8 cellular contexts compared by ENCODE assay signal in genomic region chr19:42323852-42324654, GRCh38. TPM values are rescaled to one million over a fixed set of nuclear protein-coding genes. Genes with fewer than 3 reads are reported as not detected.
A peak's percentile ranks its signal among the peaks of the same experiment; 100 is the strongest.
DNase-seq lines count a peak whose midpoint lies in the region; TF ChIP-seq lines count a peak whose summit lies in the region.
"Had no signal": no experiment of that assay in that cellular context is flagged by ENCODE, and none has a peak within 500 bp of the region (broad histone marks: within the 10 kb centered on the region; RNA-seq: fewer than 3 reads in every experiment).

No MANE protein-coding gene starts in this region.

- H3K9ac ChIP-seq in SU-DHL-6 (ENCODE audit: low read length), result peak overlapping the region; percentile 63

- no peaks in the 10 kb centered on the region for H3K9me2 ChIP-seq in SU-DHL-6 (replicated peaks; ENCODE audit: insufficient read depth, low read length)

- peak; percentile 59 for DNase-seq in GM13977 (ENCODE audit: low spot score)
- DNase-seq in esophagus muscularis mucosa (ENCODE audit: extremely low spot score), result no peak
- no peak for DNase-seq in GM13976 (ENCODE audit: low spot score)
- DNase-seq in SKM-1 treated with dmso at 0.1 percent for 144 hours (lab: John Stamatoyannopoulos, UW; ENCODE audit: unreplicated experiment), result no peak
- DNase-seq in NCI-H1105 (lab: John Stamatoyannopoulos, UW), result no peak

- TF ChIP-seq CTCF in GM13977 (IDR thresholded peaks at IDR 0.05; ENCODE audit: extremely low read depth, insufficient read depth, missing control alignments) (peak; percentile 21), SU-DHL-6 (IDR thresholded peaks at IDR 0.05; ENCODE audit: insufficient read depth, low read length, poor library complexity, severe bottlenecking) (no peak), esophagus muscularis mucosa (IDR thresholded peaks at IDR 0.05) (no peak), GM13976 (IDR thresholded peaks at IDR 0.05; ENCODE audit: borderline replicate concordance, control extremely low read depth, extremely low read depth, insufficient read depth, missing control alignments) (no peak)

- no peaks in the 10 kb centered on the region for H3K79me2 ChIP-seq in SU-DHL-6 (ENCODE audit: insufficient read depth, low read length)

- WGBS in esophagus muscularis mucosa, result 23% methylated on average over 6 of the region's 92 CpGs

- H4K20me1 ChIP-seq in SU-DHL-6 (ENCODE audit: low read depth, low read length), result no peaks in the 10 kb centered on the region

- TF ChIP-seq POLR2A in esophagus muscularis mucosa (IDR thresholded peaks at IDR 0.05; ENCODE audit: low read depth), result no peak

- in situ Hi-C loops in GM13977 (cut with MboI; ENCODE audit: low pct_unique_long_range_greater_than_20kb, low sequenced_read_pairs, unreplicated experiment), result no loop called here
- in situ Hi-C loops in GM13976 (cut with MboI; ENCODE audit: low sequenced_read_pairs, unreplicated experiment), result no loop called here

- H3K4me1 ChIP-seq in esophagus muscularis mucosa, result peaks cover 31 to 44% (median 43%) of the 10 kb centered on the region in 4 donors

- intact Hi-C loops in esophagus muscularis mucosa (cut with DNase I), result loop anchor here (10.0 kb wide), 1 partner anchor 189 kb away; the partner anchor contains the start of gene POU2F2

- no peaks in the 10 kb centered on the region for H3F3A ChIP-seq in SU-DHL-6 (ENCODE audit: insufficient read depth)

- H3K4me3 ChIP-seq in SU-DHL-6 (ENCODE audit: insufficient read depth, low read length, poor library complexity, severe bottlenecking), result no peak overlapping the region
- peak overlapping the region; percentile 89 to 97 (median 92) for H3K4me3 ChIP-seq in esophagus muscularis mucosa
- H3K4me3 ChIP-seq in skin epidermis, result peak overlapping the region; percentile 6 to 94 (median 81)

- H3K36me3 ChIP-seq in SU-DHL-6 (ENCODE audit: low read length) (no peaks in the 10 kb centered on the region), esophagus muscularis mucosa (no peaks in the 10 kb centered on the region)

- H3K4me2 ChIP-seq in SU-DHL-6 (ENCODE audit: low read depth, low read length, poor library complexity, severe bottlenecking), result peak overlapping the region; percentile 89

- H3K27ac ChIP-seq in SU-DHL-6 (ENCODE audit: low read depth, low read length), result no peak overlapping the region
- H3K27ac ChIP-seq in esophagus muscularis mucosa (replicated peaks in 1 of 4), result no peak overlapping the region
- H3K27ac ChIP-seq in skin epidermis, result no peak overlapping the region

- no peak for TF ChIP-seq EP300 in esophagus muscularis mucosa (IDR thresholded peaks at IDR 0.05)

- H3K9me3 ChIP-seq in SU-DHL-6 (ENCODE audit: insufficient read depth, low read length), result no peaks in the 10 kb centered on the region
- H3K9me3 ChIP-seq in esophagus muscularis mucosa, result no peaks in the 10 kb centered on the region

- H3K27me3 ChIP-seq in SU-DHL-6 (ENCODE audit: low read length) (no peaks in the 10 kb centered on the region), esophagus muscularis mucosa (peaks cover 9 to 33% (median 19%) of the 10 kb centered on the region in 4 donors)

- H2AFZ ChIP-seq in SU-DHL-6 (ENCODE audit: low read depth, low read length, severe bottlenecking), result peak overlapping the region; percentile 100

RNA-seq across cellular contexts. Expression of gene MEGF8, which starts 1.4 kb away (rescaled TPM):
- total RNA-seq in esophagus muscularis mucosa, result 10 to 100 TPM; 18.2 to 46.2 (median 25.5) TPM

RNA-seq across cellular contexts. Expression of gene TMEM145, which starts 10.9 kb away (rescaled TPM):
- not detected for total RNA-seq in esophagus muscularis mucosa
- total RNA-seq: sciatic nerve had no signal

RNA-seq across cellular contexts. Expression of gene PAFAH1B3, which starts 21.6 kb away (rescaled TPM):
- 1 to 10 TPM in 3 of 4 donors, under 1 TPM in 1; 0.83 to 8.6 (median 7.2) TPM for total RNA-seq in esophagus muscularis mucosa

RNA-seq across cellular contexts. Expression of gene PRR19, which starts 22.1 kb away (rescaled TPM):
- total RNA-seq in esophagus muscularis mucosa, result under 1 TPM in 2 of 4 donors, not detected in 2; 0.17 to 0.50 TPM

RNA-seq across cellular contexts. Expression of gene CIC, which starts 55.0 kb away (rescaled TPM):
- 10 to 100 TPM; 37.8 to 74.2 (median 56.3) TPM for total RNA-seq in esophagus muscularis mucosa
